Comparison of ENCODE assay signal across 12 cellular contexts in the genomic region with DNA sequence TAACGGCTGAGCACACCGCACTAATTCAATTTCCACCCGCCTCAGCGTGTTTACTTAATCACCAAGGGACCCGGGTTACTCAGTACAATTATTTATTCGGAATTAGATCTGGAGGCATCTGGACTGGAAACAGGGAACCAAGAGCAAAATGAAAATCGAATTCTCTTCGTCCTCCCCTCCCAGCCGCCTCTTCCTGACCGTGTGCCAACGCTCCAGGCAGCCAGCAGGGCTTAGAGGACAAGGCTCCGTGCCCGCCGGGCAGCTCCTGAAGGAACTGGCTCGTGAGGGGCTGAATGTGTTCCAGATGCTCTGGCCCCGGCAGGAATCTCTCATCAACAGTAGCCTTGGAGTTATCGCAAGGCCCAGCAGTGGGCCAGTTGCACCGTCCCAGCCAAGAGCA. TPM values are rescaled to one million over a fixed set of nuclear protein-coding genes. Genes with fewer than 3 reads are reported as not detected.
DNase-seq lines count a peak whose midpoint lies in the region; ATAC-seq, FAIRE-seq and TF ChIP-seq lines count a peak whose summit lies in the region.
"Had no signal": no experiment of that assay in that cellular context is flagged by ENCODE, and none has a peak within 500 bp of the region (broad histone marks: within the 10 kb centered on the region; RNA-seq: fewer than 3 reads in every experiment).

No MANE protein-coding gene starts in this region.

- H3K4me1 ChIP-seq in A549 = no peaks in the 10 kb centered on the region
- H3K4me1 ChIP-seq in CD8-positive, alpha-beta T cell (ENCODE audit: insufficient read depth, low read length) = no peaks in the 10 kb centered on the region

- no peaks in the 10 kb centered on the region for H3K27me3 ChIP-seq in CD8-positive, alpha-beta T cell (ENCODE audit: insufficient read depth, low read length)
- H3K27me3 ChIP-seq: BLaER1 treated with 17β-estradiol and CSF1 and Interleukin-3, amounts not matched to agents 10 nM and 100 nM had no signal

- no peaks in the 10 kb centered on the region for H3K36me3 ChIP-seq in CD8-positive, alpha-beta T cell (ENCODE audit: insufficient read depth, low read length)
- H3K36me3 ChIP-seq: BLaER1 treated with 17β-estradiol and CSF1 and Interleukin-3, amounts not matched to agents 10 nM and 100 nM had no signal

- DNase-seq in A549 (ENCODE audit: low read depth in 1 of 2, low spot score in 1 of 2) (no peak), M059J (ENCODE audit: low read depth) (peak; percentile 70), anterior cingulate cortex (lab: John Stamatoyannopoulos, UW) (peak in 33 of 58 donors; percentile 1 to 45 (median 8)), medulla oblongata (ENCODE audit: extremely low spot score) (peak; percentile 26), T-helper 17 cell (no peak), SW480 (ENCODE audit: low spot score) (no peak)
- no peak for DNase-seq in CD8-positive, alpha-beta T cell
- DNase-seq: activated T-cell treated with anti-CD3 and anti-CD28 coated beads for 4 hours had no signal

- no peak for TF ChIP-seq RAD21 in A549 (conservative IDR thresholded peaks at IDR 0.05 in 1 of 2, IDR thresholded peaks at IDR 0.05 in 1 of 2)

- H3K9me3 ChIP-seq in A549 (peaks cover 15% of the 10 kb centered on the region; the same call in 1 of the 3 replicates), T-helper 17 cell (ENCODE audit: control insufficient read depth, low read length, poor library complexity, severe bottlenecking) (no peaks in the 10 kb centered on the region)
- H3K9me3 ChIP-seq in CD8-positive, alpha-beta T cell (ENCODE audit: low read length) = no peaks in the 10 kb centered on the region

- H3K9me3 Mint-ChIP-seq in CD8-positive, alpha-beta T cell = no peaks in the 10 kb centered on the region

- TF ChIP-seq EP300 in A549 (IDR thresholded peaks at IDR 0.05) = no peak

- whole genome bisulfite sequencing in A549 (ENCODE audit: missing lambda C conversion rate) = 40% methylated on average over 18 of the region's 18 CpGs

- CTCF ChIA-PET in A549 (lab: Yijun Ruan, JAX) = no interaction called here
- CTCF ChIA-PET in CD8-positive, alpha-beta T cell (lab: Charles Lee) = no interaction called here

- POLR2A ChIA-PET in A549 (lab: Yijun Ruan, JAX) = no interaction called here
- POLR2A ChIA-PET in CD8-positive, alpha-beta T cell (lab: Charles Lee) = no interaction called here

- TF ChIP-seq POLR2A in A549 (IDR thresholded peaks at IDR 0.05; ENCODE audit: low read length) = no peak

- no peak for TF ChIP-seq CTCF in A549 (IDR thresholded peaks at IDR 0.05)
- no peak for TF ChIP-seq CTCF in CD8-positive, alpha-beta T cell (IDR thresholded peaks at IDR 0.05)

- no peak overlapping the region for H3K4me3 Mint-ChIP-seq in T-helper 17 cell
- H3K4me3 Mint-ChIP-seq in CD8-positive, alpha-beta T cell = no peak overlapping the region

- peaks cover 54% of the 10 kb centered on the region for H3K27me3 Mint-ChIP-seq in T-helper 17 cell
- peaks cover 42% of the 10 kb centered on the region for H3K27me3 Mint-ChIP-seq in CD8-positive, alpha-beta T cell (ENCODE audit: low read depth)

- peak overlapping the region; percentile 41 for H3K4me2 ChIP-seq in A549

- FAIRE-seq in A549 (lab: Jason Lieb, UNC) = no peak
- FAIRE-seq: keratinocyte had no signal

- peaks cover 4% of the 10 kb centered on the region for H3K36me3 Mint-ChIP-seq in T-helper 17 cell (ENCODE audit: low read depth)
- H3K36me3 Mint-ChIP-seq in CD8-positive, alpha-beta T cell = no peaks in the 10 kb centered on the region

- H3K4me3 ChIP-seq in A549 = no peak overlapping the region
- H3K4me3 ChIP-seq in CD8-positive, alpha-beta T cell (ENCODE audit: low read depth, low read length) = no peak overlapping the region
- H3K4me3 ChIP-seq: BLaER1 treated with 17β-estradiol and CSF1 and Interleukin-3, amounts not matched to agents 10 nM and 100 nM had no signal

- peaks cover 6% of the 10 kb centered on the region for H3K4me1 Mint-ChIP-seq in T-helper 17 cell
- no peaks in the 10 kb centered on the region for H3K4me1 Mint-ChIP-seq in CD8-positive, alpha-beta T cell (ENCODE audit: low read depth)

- no peak overlapping the region for H3K27ac Mint-ChIP-seq in T-helper 17 cell
- no peak overlapping the region for H3K27ac Mint-ChIP-seq in CD8-positive, alpha-beta T cell

- ATAC-seq in A549 = peak; percentile 35 to 55; a peak in 3 of 6 replicates
- no peak for ATAC-seq in T-helper 17 cell
- no peak for ATAC-seq in GM21786 (IDR thresholded peaks at IDR 0.05; ENCODE audit: unreplicated experiment)
- ATAC-seq in CD8-positive, alpha-beta T cell = no peak
- ATAC-seq: HCT116 had no signal

- intact Hi-C loops in CD8-positive, alpha-beta T cell (cut with DNase I, micrococcal nuclease) = no loop called here

- H3K27ac ChIP-seq in A549 = no peak overlapping the region
- no peak overlapping the region for H3K27ac ChIP-seq in CD8-positive, alpha-beta T cell (ENCODE audit: low read depth, low read length)
- H3K27ac ChIP-seq: BLaER1 treated with 17β-estradiol and CSF1 and Interleukin-3, amounts not matched to agents 10 nM and 100 nM had no signal

TF ChIP-seq in A549, 52 proteins besides CTCF, POLR2A, EP300 and RAD21:
- TF ChIP-seq EHF (CRISPR knock-in tag; IDR thresholded peaks at IDR 0.05) (no peak), MAFK (IDR thresholded peaks at IDR 0.05; ENCODE audit: partially characterized antibody) (no peak), NFE2L2 (conservative IDR thresholded peaks at IDR 0.05; ENCODE audit: low read length) (no peak), HMGXB4 (CRISPR knock-in tag; IDR thresholded peaks at IDR 0.05; ENCODE audit: borderline replicate concordance) (no peak), TFCP2L1 (CRISPR knock-in tag; IDR thresholded peaks at IDR 0.05) (no peak), ESRRA (IDR thresholded peaks at IDR 0.05; ENCODE audit: borderline replicate concordance, low read length) (no peak), SREBF2 (IDR thresholded peaks at IDR 0.05) (no peak), PHF8 (IDR thresholded peaks at IDR 0.05; ENCODE audit: borderline replicate concordance, low read depth) (no peak), CBX8 (IDR thresholded peaks at IDR 0.05) (no peak), ZSCAN20 (CRISPR knock-in tag; IDR thresholded peaks at IDR 0.05) (no peak), MYC (IDR thresholded peaks at IDR 0.05; ENCODE audit: borderline replicate concordance, low read length) (no peak), HOXA7 (CRISPR knock-in tag; IDR thresholded peaks at IDR 0.05) (no peak), HDAC2 (IDR thresholded peaks at IDR 0.05) (no peak), ZC3H11A (IDR thresholded peaks at IDR 0.05) (no peak), HOXB5 (CRISPR knock-in tag; IDR thresholded peaks at IDR 0.05) (no peak), CBX2 (IDR thresholded peaks at IDR 0.05; ENCODE audit: borderline replicate concordance, low read depth) (no peak)
- TF ChIP-seq, protein P1, sequence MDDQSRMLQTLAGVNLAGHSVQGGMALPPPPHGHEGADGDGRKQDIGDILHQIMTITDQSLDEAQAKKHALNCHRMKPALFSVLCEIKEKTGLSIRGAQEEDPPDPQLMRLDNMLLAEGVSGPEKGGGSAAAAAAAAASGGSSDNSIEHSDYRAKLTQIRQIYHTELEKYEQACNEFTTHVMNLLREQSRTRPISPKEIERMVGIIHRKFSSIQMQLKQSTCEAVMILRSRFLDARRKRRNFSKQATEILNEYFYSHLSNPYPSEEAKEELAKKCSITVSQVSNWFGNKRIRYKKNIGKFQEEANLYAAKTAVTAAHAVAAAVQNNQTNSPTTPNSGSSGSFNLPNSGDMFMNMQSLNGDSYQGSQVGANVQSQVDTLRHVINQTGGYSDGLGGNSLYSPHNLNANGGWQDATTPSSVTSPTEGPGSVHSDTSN (IDR thresholded peaks at IDR 0.05) = no peak
- TF ChIP-seq, protein P2, sequence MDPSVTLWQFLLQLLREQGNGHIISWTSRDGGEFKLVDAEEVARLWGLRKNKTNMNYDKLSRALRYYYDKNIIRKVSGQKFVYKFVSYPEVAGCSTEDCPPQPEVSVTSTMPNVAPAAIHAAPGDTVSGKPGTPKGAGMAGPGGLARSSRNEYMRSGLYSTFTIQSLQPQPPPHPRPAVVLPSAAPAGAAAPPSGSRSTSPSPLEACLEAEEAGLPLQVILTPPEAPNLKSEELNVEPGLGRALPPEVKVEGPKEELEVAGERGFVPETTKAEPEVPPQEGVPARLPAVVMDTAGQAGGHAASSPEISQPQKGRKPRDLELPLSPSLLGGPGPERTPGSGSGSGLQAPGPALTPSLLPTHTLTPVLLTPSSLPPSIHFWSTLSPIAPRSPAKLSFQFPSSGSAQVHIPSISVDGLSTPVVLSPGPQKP (IDR thresholded peaks at IDR 0.05; ENCODE audit: low read depth, low read length) = no peak

RNA-seq across cellular contexts. Expression of gene CTNNBL1, which starts 23.4 kb away (rescaled TPM):
- polyA plus RNA-seq in A549 (2011; rRNA removed) (39.0 and 41.0 TPM in 2 replicates), A549 (2017; fragmentation: RNase III; extraction: RNeasy Plus Mini Kit Qiagen cat#74134 plus additional on column Dnase treatment) (57.9 to 60.4 TPM (median 59.9 TPM) in 3 replicates)
- 43.6 and 44.0 TPM in 2 replicates for polyA plus RNA-seq in A549 (2012; cell fraction: cytosol; rRNA removed)
- polyA plus RNA-seq in A549 (2012; cell fraction: nucleus; rRNA removed) = 27.0 and 30.4 TPM in 2 replicates
- polyA minus RNA-seq in A549 (2011; rRNA and poly(A)+ RNA removed) = 37.6 and 43.4 TPM in 2 replicates
- total RNA-seq in M059J (2014; rRNA removed; shearing (Covaris generic)) = 30.0 and 54.4 TPM in 2 replicates
- 10 to 100 TPM; 43.6 to 47.7 TPM for total RNA-seq in T-helper 17 cell
- 10 to 100 TPM; 22.4 to 26.8 TPM for total RNA-seq in CD8-positive, alpha-beta T cell

Comparison
In these comparisons a context has a peak if more than half of its experiments do, and no peak if none do; other contexts are left out.
1. ATAC-seq: peak in A549 (2 of 2); none in T-helper 17 cell (single experiment), GM21786 (single experiment) and CD8-positive, alpha-beta T cell (single experiment).
2. DNase-seq: peak in M059J (single experiment), anterior cingulate cortex (33 of 58) and medulla oblongata (single experiment); none in A549 (0 of 2), T-helper 17 cell (0 of 3), SW480 (single experiment) and CD8-positive, alpha-beta T cell (0 of 7).